Comparison of ENCODE assay signal across 1 cellular context in genomic region chr7:39312254-39312989, GRCh38.
TF ChIP-seq lines count a peak whose summit lies in the region.

No MANE protein-coding gene starts in this region.

TF ChIP-seq in GM12878, 131 proteins besides CTCF, POLR2A, EP300 and RAD21 (continued from another document):
- TF ChIP-seq ZBTB4 (CRISPR knock-in tag; IDR thresholded peaks at IDR 0.05): no peak
- TF ChIP-seq TARDBP (IDR thresholded peaks at IDR 0.05; ENCODE audit: borderline replicate concordance): no peak
- peak; percentile 64; the same call in 1 of the 2 replicates for TF ChIP-seq RELB (IDR thresholded peaks at IDR 0.05; ENCODE audit: low read depth)
- no peak for TF ChIP-seq WRNIP1 (IDR thresholded peaks at IDR 0.05; ENCODE audit: borderline replicate concordance, low read depth, low read length)
- peak; percentile 46; the same call in 1 of the 2 replicates for TF ChIP-seq ZNF24 (IDR thresholded peaks at IDR 0.05)
- TF ChIP-seq JUND (IDR thresholded peaks at IDR 0.05; ENCODE audit: low read depth, low read length): no peak
- peak; percentile 44 for TF ChIP-seq ZNF687 (IDR thresholded peaks at IDR 0.05)
- no peak for TF ChIP-seq SMC3 (IDR thresholded peaks at IDR 0.05; ENCODE audit: borderline replicate concordance, low read length)
- peak; percentile 34; the same call in 1 of the 2 replicates for TF ChIP-seq NR2F1 (conservative IDR thresholded peaks at IDR 0.05)
- TF ChIP-seq SKIL (IDR thresholded peaks at IDR 0.05; ENCODE audit: low read depth, poor library complexity, severe bottlenecking): no peak
- no peak for TF ChIP-seq ZNF207 (IDR thresholded peaks at IDR 0.05; ENCODE audit: borderline replicate concordance)
- no peak for TF ChIP-seq RBBP5 (conservative IDR thresholded peaks at IDR 0.05)
- peak; percentile 48; the same call in 1 of the 2 replicates for TF ChIP-seq MTA2 (IDR thresholded peaks at IDR 0.05; ENCODE audit: low read depth)
